Comparison of ENCODE assay signal across 33 cellular contexts in the genomic region with DNA sequence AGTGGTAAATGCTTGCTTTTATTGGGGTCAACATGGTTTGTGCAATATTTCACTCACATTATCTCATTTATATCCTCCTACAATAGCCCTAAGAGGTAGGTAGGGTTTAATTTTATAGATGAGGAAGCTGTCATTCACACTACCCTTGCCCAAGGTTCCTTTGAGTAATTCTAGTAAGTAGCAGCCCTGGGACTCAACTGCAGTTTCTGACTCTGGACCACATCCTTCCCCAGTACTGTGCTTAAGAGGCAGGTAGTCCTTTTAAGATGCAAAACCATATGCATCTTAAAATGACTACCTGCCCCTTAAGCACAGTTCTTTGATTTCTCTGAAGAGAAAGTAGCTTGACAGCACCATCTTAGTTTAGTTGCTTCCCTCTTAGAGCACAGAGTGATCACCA. TPM values are rescaled to one million over a fixed set of nuclear protein-coding genes. Genes with fewer than 3 reads are reported as not detected.
DNase-seq lines count a peak whose midpoint lies in the region; ATAC-seq and FAIRE-seq lines count a peak whose summit lies in the region.
"Had no signal": no experiment of that assay in that cellular context is flagged by ENCODE, and none has a peak within 500 bp of the region (broad histone marks: within the 10 kb centered on the region; RNA-seq: fewer than 3 reads in every experiment).

No MANE protein-coding gene starts in this region.

- intact Hi-C loops in activated T-helper 1 cell treated with anti-CD3 and anti-CD28 coated beads, Interleukin-12 subunit alpha, Interleukin-12 subunit beta, Interleukin-2, Interleukin-4 antibody, amounts not matched to agents 30 ng/mL and 10 ng/mL and 1 ng/mL, durations not matched to agents 14 hours and 24 hours and 36 hours (cut with micrococcal nuclease) = loop anchor here (2.0 kb wide), 1 partner anchor 64 kb away; no protein-coding TSS in a partner anchor

- no peak for FAIRE-seq in frontal cortex (lab: Jason Lieb, UNC)
- FAIRE-seq: GM18507, H54, keratinocyte had no signal

- peak; percentile 4 for DNase-seq in activated T-helper 1 cell treated with anti-CD3 and anti-CD28 coated beads, Interleukin-12 subunit alpha, Interleukin-12 subunit beta, Interleukin-2, Interleukin-4 antibody, amounts not matched to agents 30 ng/mL and 10 ng/mL and 1 ng/mL, durations not matched to agents 14 hours and 24 hours and 36 hours (ENCODE audit: low spot score)
- DNase-seq in epidermal melanocyte (ENCODE audit: insufficient read length, low spot score) (no peak), frontal cortex (ENCODE audit: low spot score in 2 of 2) (no peak), DMS53 (lab: John Stamatoyannopoulos, UW) (no peak)
- DNase-seq: activated CD4-positive, CD25-positive, alpha-beta regulatory T cell; activated naive CD4-positive, alpha-beta T cell treated with Interleukin-2 at 50 U/mL for 16 hours; activated T-cell treated with anti-CD3 and anti-CD28 coated beads, Interleukin-2, amount 50 U/mL, for 4 hours; C1 segment of cervical spinal cord; Caco-2; DND-41; effector CD4-positive, alpha-beta T cell; glutamatergic neuron; naive B cell; NCI-H1105; NCI-H2029 treated with DMSO at 0.1 percent for 48 hours; NCI-H526 treated with DMSO at 0.1 percent for 48 hours; Peyer's patch; SIG-M5; sigmoid colon; stimulated activated CD4-positive, alpha-beta T cell treated with anti-CD3 and anti-CD28 coated beads, Interleukin-4, amount 100 ng/mL, for 4 hours; stimulated activated naive B cell treated with anti-CD40 and anti-IgM and Interleukin-4, amounts not matched to agents 10 μg/mL and 1 μg/mL and 100 μg/mL, for 72 hours; testis had no signal

- H3K4me3 Mint-ChIP-seq in activated T-helper 1 cell treated with anti-CD3 and anti-CD28 coated beads, Interleukin-12 subunit alpha, Interleukin-12 subunit beta, Interleukin-2, Interleukin-4 antibody, amounts not matched to agents 30 ng/mL and 10 ng/mL and 1 ng/mL, durations not matched to agents 14 hours and 24 hours and 36 hours = no peak overlapping the region
- H3K4me3 Mint-ChIP-seq: activated T-cell treated with anti-CD3 and anti-CD28 coated beads, Interleukin-2, amount 50 U/mL, for 4 hours; naive B cell; stimulated activated naive B cell treated with anti-CD40 and anti-IgM and Interleukin-4, amounts not matched to agents 10 μg/mL and 1 μg/mL and 100 μg/mL, for 72 hours had no signal

- ATAC-seq in GM18520 (IDR thresholded peaks at IDR 0.05; ENCODE audit: unreplicated experiment) (peak; percentile 54), GM19397 (IDR thresholded peaks at IDR 0.05; ENCODE audit: unreplicated experiment) (peak; percentile 50), HG03095 (IDR thresholded peaks at IDR 0.05; ENCODE audit: unreplicated experiment) (peak; percentile 69)
- ATAC-seq: stimulated activated naive B cell treated with anti-CD40 and anti-IgM and Interleukin-4, amounts not matched to agents 10 μg/mL and 1 μg/mL and 100 μg/mL, for 72 hours had no signal

- no peaks in the 10 kb centered on the region for H3K27me3 Mint-ChIP-seq in activated T-helper 1 cell treated with anti-CD3 and anti-CD28 coated beads, Interleukin-12 subunit alpha, Interleukin-12 subunit beta, Interleukin-2, Interleukin-4 antibody, amounts not matched to agents 30 ng/mL and 10 ng/mL and 1 ng/mL, durations not matched to agents 14 hours and 24 hours and 36 hours (ENCODE audit: insufficient read depth)
- H3K27me3 Mint-ChIP-seq: naive B cell; stimulated activated naive B cell treated with anti-CD40 and anti-IgM and Interleukin-4, amounts not matched to agents 10 μg/mL and 1 μg/mL and 100 μg/mL, for 72 hours had no signal

- H3K4me1 Mint-ChIP-seq in activated T-helper 1 cell treated with anti-CD3 and anti-CD28 coated beads, Interleukin-12 subunit alpha, Interleukin-12 subunit beta, Interleukin-2, Interleukin-4 antibody, amounts not matched to agents 30 ng/mL and 10 ng/mL and 1 ng/mL, durations not matched to agents 14 hours and 24 hours and 36 hours (ENCODE audit: low read depth) = peaks cover 11% of the 10 kb centered on the region
- H3K4me1 Mint-ChIP-seq: naive B cell had no signal

- peak overlapping the region; percentile 60 for H3K27ac Mint-ChIP-seq in activated T-helper 1 cell treated with anti-CD3 and anti-CD28 coated beads, Interleukin-12 subunit alpha, Interleukin-12 subunit beta, Interleukin-2, Interleukin-4 antibody, amounts not matched to agents 30 ng/mL and 10 ng/mL and 1 ng/mL, durations not matched to agents 14 hours and 24 hours and 36 hours
- H3K27ac Mint-ChIP-seq: stimulated activated naive B cell treated with anti-CD40 and anti-IgM and Interleukin-4, amounts not matched to agents 10 μg/mL and 1 μg/mL and 100 μg/mL, for 72 hours had no signal

- H3K9me3 Mint-ChIP-seq in activated T-helper 1 cell treated with anti-CD3 and anti-CD28 coated beads, Interleukin-12 subunit alpha, Interleukin-12 subunit beta, Interleukin-2, Interleukin-4 antibody, amounts not matched to agents 30 ng/mL and 10 ng/mL and 1 ng/mL, durations not matched to agents 14 hours and 24 hours and 36 hours = no peaks in the 10 kb centered on the region
- H3K9me3 Mint-ChIP-seq: activated T-cell treated with anti-CD3 and anti-CD28 coated beads, Interleukin-2, amount 50 U/mL, for 4 hours; naive B cell; stimulated activated naive B cell treated with anti-CD40 and anti-IgM and Interleukin-4, amounts not matched to agents 10 μg/mL and 1 μg/mL and 100 μg/mL, for 72 hours had no signal

- peaks cover 2% of the 10 kb centered on the region for H3K36me3 Mint-ChIP-seq in activated T-helper 1 cell treated with anti-CD3 and anti-CD28 coated beads, Interleukin-12 subunit alpha, Interleukin-12 subunit beta, Interleukin-2, Interleukin-4 antibody, amounts not matched to agents 30 ng/mL and 10 ng/mL and 1 ng/mL, durations not matched to agents 14 hours and 24 hours and 36 hours (ENCODE audit: low read depth)
- H3K36me3 Mint-ChIP-seq: naive B cell; stimulated activated naive B cell treated with anti-CD40 and anti-IgM and Interleukin-4, amounts not matched to agents 10 μg/mL and 1 μg/mL and 100 μg/mL, for 72 hours had no signal

RNA-seq across cellular contexts. Expression of a gene that starts 15.7 kb away (rescaled TPM):
- total RNA-seq in activated T-helper 1 cell treated with anti-CD3 and anti-CD28 coated beads, Interleukin-12 subunit alpha, Interleukin-12 subunit beta, Interleukin-2, Interleukin-4 antibody, amounts not matched to agents 30 ng/mL and 10 ng/mL and 1 ng/mL, durations not matched to agents 14 hours and 24 hours and 36 hours = not detected in 2 replicates
- total RNA-seq in frontal cortex = not detected
- total RNA-seq: activated CD8-positive, alpha-beta memory T cell treated with anti-CD3 and anti-CD28 coated beads for 36 hours; activated T-cell treated with anti-CD3 and anti-CD28 coated beads, Interleukin-2, amount 50 U/mL, for 4 hours; breast epithelium; Caco-2; HT-29; liver; Peyer's patch; sigmoid colon; urinary bladder had no signal

RNA-seq across cellular contexts. Expression of a gene that starts 44.7 kb away (rescaled TPM):
- total RNA-seq in activated T-helper 1 cell treated with anti-CD3 and anti-CD28 coated beads, Interleukin-12 subunit alpha, Interleukin-12 subunit beta, Interleukin-2, Interleukin-4 antibody, amounts not matched to agents 30 ng/mL and 10 ng/mL and 1 ng/mL, durations not matched to agents 14 hours and 24 hours and 36 hours = 12.4 and 14.5 TPM in 2 replicates
- 25.7 TPM for total RNA-seq in frontal cortex
